In the genomic region with DNA sequence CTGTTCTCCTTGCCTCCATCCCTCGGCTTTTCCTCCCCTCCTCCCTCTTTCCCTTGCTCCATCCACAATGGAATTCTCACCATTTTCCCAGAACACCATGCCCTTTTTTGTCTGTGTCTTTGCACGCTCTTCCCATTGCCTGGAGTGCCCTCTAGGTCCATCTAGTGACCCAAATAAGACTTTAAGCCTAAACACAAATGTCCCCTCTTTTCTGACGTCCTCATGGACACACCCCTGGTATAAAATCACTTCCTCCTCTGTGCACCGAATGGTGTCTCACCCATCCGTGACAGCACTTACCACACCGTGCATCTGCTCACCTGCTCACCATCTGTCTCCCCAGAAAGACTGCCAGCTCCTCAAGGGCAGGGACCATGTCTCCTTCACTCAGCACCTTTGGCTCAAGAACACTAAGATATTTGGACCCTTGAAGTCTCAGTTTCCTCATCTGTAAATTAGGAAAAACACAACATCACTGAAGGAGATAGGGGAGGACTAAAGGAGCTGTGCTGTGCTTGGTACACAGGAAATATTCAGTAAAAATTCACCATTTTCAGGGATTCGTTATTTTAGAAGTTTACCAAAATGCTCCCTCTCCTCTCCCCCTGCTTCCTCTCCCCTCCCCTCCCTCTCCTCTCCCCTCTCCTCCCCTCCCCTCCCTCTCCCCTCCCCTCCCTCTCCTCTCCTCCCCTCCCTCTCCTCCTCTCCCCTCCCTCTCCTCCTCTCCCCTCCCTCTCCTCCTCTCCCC, we compare ENCODE assay signal across 7 cellular contexts. TPM values are rescaled to one million over a fixed set of nuclear protein-coding genes. Genes with fewer than 3 reads are reported as not detected.
DNase-seq lines count a peak whose midpoint lies in the region; ATAC-seq and TF ChIP-seq lines count a peak whose summit lies in the region.

No MANE protein-coding gene starts in this region.

- H3K4me1 ChIP-seq in psoas muscle, result no peaks in the 10 kb centered on the region

- peaks cover 0 to 3% (median 0%) of the 10 kb centered on the region in 3 donors for H3K27me3 ChIP-seq in psoas muscle (ENCODE audit: insufficient read depth in 3 of 3, low read length in 2 of 3)

- TF ChIP-seq CTCF in cardiac fibroblast (IDR thresholded peaks at IDR 0.05; ENCODE audit: low read depth, low read length) (peak; percentile 41), psoas muscle (IDR thresholded peaks at IDR 0.05) (peak; percentile 6)

- no peak overlapping the region for H3K27ac ChIP-seq in psoas muscle

- no peaks in the 10 kb centered on the region for H3K36me3 ChIP-seq in psoas muscle (ENCODE audit: insufficient read depth in 1 of 2, low read depth in 1 of 2)

- no peaks in the 10 kb centered on the region for H3K9me3 ChIP-seq in psoas muscle

- 17 to 36% (median 34%) methylated on average over 7 of the region's 7 CpGs for WGBS in psoas muscle, 3 donors

- no peak overlapping the region for H3K4me3 ChIP-seq in cardiac fibroblast (replicated peaks in 1 of 2; ENCODE audit: low read depth in 2 of 2, low read length in 2 of 2)
- no peak overlapping the region for H3K4me3 ChIP-seq in psoas muscle

- ATAC-seq in GM18511 (IDR thresholded peaks at IDR 0.05; ENCODE audit: unreplicated experiment) (peak; percentile 51), psoas muscle (no peak), HG03457 (IDR thresholded peaks at IDR 0.05; ENCODE audit: unreplicated experiment) (no peak), HG03521 (IDR thresholded peaks at IDR 0.05; ENCODE audit: unreplicated experiment) (no peak), GM21367 (IDR thresholded peaks at IDR 0.05; ENCODE audit: unreplicated experiment) (no peak)

- DNase-seq in NCI-H1694 (lab: John Stamatoyannopoulos, UW) (peak; percentile 25), cardiac fibroblast (ENCODE audit: low read depth in 2 of 2) (peak; percentile 64 to 66), psoas muscle (no peak)

- intact Hi-C loops in psoas muscle (cut with DNase I), result no loop called here

RNA-seq across cellular contexts. Expression of a gene that starts 23.7 kb away (rescaled TPM):
- total RNA-seq in psoas muscle, result 10 to 100 TPM; 18.7 to 31.6 (median 22.2) TPM
- 10 to 100 TPM in 1 of 3 donors, 1 to 10 TPM in 2; 8.1 to 16.8 (median 8.9) TPM for polyA plus RNA-seq in psoas muscle

RNA-seq across cellular contexts. Expression of a gene that starts 30.5 kb away (rescaled TPM):
- 1 to 10 TPM in 2 of 4 donors, under 1 TPM in 2; 0.32 to 6.2 (median 0.77) TPM for total RNA-seq in psoas muscle
- under 1 TPM; 0.04 to 0.59 (median 0.31) TPM for polyA plus RNA-seq in psoas muscle

RNA-seq across cellular contexts. Expression of a gene that starts 47.5 kb away (rescaled TPM):
- 10 to 100 TPM; 50.0 to 57.3 (median 54.2) TPM for total RNA-seq in psoas muscle
- polyA plus RNA-seq in psoas muscle, result 10 to 100 TPM; 47.8 to 70.9 (median 49.3) TPM

Comparison
In these comparisons a context has a peak if more than half of its experiments do, and no peak if none do; other contexts are left out.
1. DNase-seq: peak in NCI-H1694 (single experiment) and cardiac fibroblast (2 of 2); none in psoas muscle (0 of 2).